In the genomic region with DNA sequence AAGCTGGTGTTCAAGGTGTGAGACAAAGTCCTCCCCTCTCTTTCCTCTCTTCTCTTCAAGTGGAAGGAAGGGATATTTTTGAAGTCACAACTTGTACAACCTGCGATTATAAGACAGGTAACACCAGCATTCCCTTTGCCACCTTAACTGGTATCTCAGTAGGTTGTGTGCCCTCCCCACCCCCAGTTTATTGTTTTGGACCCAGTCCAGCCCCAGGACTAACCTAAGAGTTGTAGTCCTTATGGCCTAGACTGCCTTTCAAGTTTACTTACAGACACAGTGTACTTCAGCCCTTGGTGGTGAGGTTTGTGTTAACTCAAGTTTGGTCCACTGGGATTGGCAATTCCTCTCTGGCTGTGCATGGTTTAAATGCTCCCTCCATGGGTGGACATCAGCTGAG, we compare ENCODE assay signal across 25 cellular contexts. TPM values are rescaled to one million over a fixed set of nuclear protein-coding genes. Genes with fewer than 3 reads are reported as not detected.
"Had no signal": no experiment of that assay in that cellular context is flagged by ENCODE, and none has a peak within 500 bp of the region (broad histone marks: within the 10 kb centered on the region; RNA-seq: fewer than 3 reads in every experiment).

No MANE protein-coding gene starts in this region.

- H3K9me3 ChIP-seq: esophagus squamous epithelium, left lung, ovary, psoas muscle, sigmoid colon, thoracic aorta, tibial nerve had no signal

- H3K27me3 ChIP-seq: esophagus squamous epithelium, left lung, ovary, sigmoid colon, spleen, tibial nerve had no signal

- ATAC-seq: effector memory CD8-positive, alpha-beta T cell; left lung; naive thymus-derived CD8-positive, alpha-beta T cell; psoas muscle; right cardiac atrium; stimulated activated memory B cell treated with anti-CD40 and anti-IgM and Interleukin-4, amounts not matched to agents 10 μg/mL and 1 μg/mL and 100 μg/mL, for 72 hours; stimulated activated naive CD8-positive, alpha-beta T cell treated with anti-CD3 and anti-CD28 coated beads, Interleukin-15, Interleukin-2, amounts not matched to agents 100 U/mL and 50 U/mL, for 24 hours had no signal

- DNase-seq: cortex of kidney; effector memory CD8-positive, alpha-beta T cell; erythroblast; esophagus squamous epithelium; immature natural killer cell; islet precursor cell; left lung; mesenchymal stem cell; naive thymus-derived CD8-positive, alpha-beta T cell; nephron progenitor cell; occipital lobe; ovary; psoas muscle; right cardiac atrium; sigmoid colon; spleen; stimulated activated CD4-positive, alpha-beta T cell treated with anti-CD3 and anti-CD28 coated beads, Interleukin-4, amount 100 ng/mL, for 4 hours; stimulated activated naive CD8-positive, alpha-beta T cell treated with anti-CD3 and anti-CD28 coated beads, Interleukin-15, Interleukin-2, amounts not matched to agents 100 U/mL and 50 U/mL, for 24 hours had no signal

- H3K4me1 ChIP-seq: esophagus squamous epithelium, left lung, psoas muscle, sigmoid colon, spleen, tibial nerve had no signal

- H3K36me3 ChIP-seq: esophagus squamous epithelium, left lung, ovary, sigmoid colon, spleen, thoracic aorta, tibial nerve had no signal

- H3K27ac ChIP-seq: esophagus squamous epithelium, left lung, ovary, psoas muscle, sigmoid colon, spleen, thoracic aorta, tibial nerve had no signal

- H3K4me3 ChIP-seq: esophagus squamous epithelium, left lung, ovary, psoas muscle, sigmoid colon, spleen, thoracic aorta, tibial nerve had no signal

RNA-seq across cellular contexts. Expression of gene CYP2C8, which starts 26.8 kb away (rescaled TPM):
- total RNA-seq: dermis microvascular lymphatic vessel endothelial cell, lower leg skin, myocyte, skeletal muscle tissue, thoracic aorta had no signal
